Comparison of ENCODE assay signal across 30 cellular contexts in genomic region chr3:52609316-52609815, GRCh38.
DNase-seq lines count a peak whose midpoint lies in the region; ATAC-seq and TF ChIP-seq lines count a peak whose summit lies in the region.
"Had no signal": no experiment of that assay in that cellular context is flagged by ENCODE, and none has a peak within 500 bp of the region (broad histone marks: within the 10 kb centered on the region; RNA-seq: fewer than 3 reads in every experiment).

No MANE protein-coding gene starts in this region.

- intact Hi-C loops in Panc1 (cut with micrococcal nuclease; ENCODE audit: unreplicated experiment), result no loop called here
- intact Hi-C loops in Calu3 (cut with micrococcal nuclease; ENCODE audit: unreplicated experiment), result no loop called here

- in situ Hi-C loops in Panc1 (cut with HindIII; ENCODE audit: low pct_unique_long_range_greater_than_20kb, low sequenced_read_pairs), result no loop called here

- H3K4me1 ChIP-seq in Panc1 (ENCODE audit: control insufficient read depth, insufficient read depth, low read length), result peaks cover 22% of the 10 kb centered on the region
- H3K4me1 ChIP-seq: spleen, testis had no signal

- H3K27me3 ChIP-seq in Panc1 (ENCODE audit: control insufficient read depth, insufficient read depth, low read length), result no peaks in the 10 kb centered on the region
- H3K27me3 ChIP-seq: heart right ventricle, spleen, testis, uterus had no signal

- H3K4me1 Mint-ChIP-seq in T-cell (peaks cover 10 to 20% (median 19%) of the 10 kb centered on the region in 3 donors), Calu3 (ENCODE audit: low read depth, unreplicated experiment) (peaks cover 11% of the 10 kb centered on the region)

- H3K36me3 Mint-ChIP-seq in T-cell, result peaks cover 61% of the 10 kb centered on the region
- no peaks in the 10 kb centered on the region for H3K36me3 Mint-ChIP-seq in Calu3 (ENCODE audit: insufficient read depth, unreplicated experiment)

- BruUV-seq in Panc1 (replicated peaks; lab: Mats Ljungman, UMichigan) (TSS peak; percentile 48), Calu3 (replicated peaks; lab: Mats Ljungman, UMichigan) (no TSS peak)

- H3K4me3 ChIP-seq in Panc1 (ENCODE audit: low read depth in 2 of 2, low read length in 2 of 2), result no peak overlapping the region
- H3K4me3 ChIP-seq: heart right ventricle, spleen, testis, uterus had no signal

- H3K27me3 Mint-ChIP-seq in T-cell (no peaks in the 10 kb centered on the region), Calu3 (ENCODE audit: unreplicated experiment) (no peaks in the 10 kb centered on the region)

- peaks cover 2% of the 10 kb centered on the region; the same call in 1 of the 2 replicates for H3K36me3 ChIP-seq in Panc1 (ENCODE audit: control insufficient read depth, insufficient read depth, low read length)
- H3K36me3 ChIP-seq: uterus had no signal

- no peaks in the 10 kb centered on the region for H3K9me3 ChIP-seq in Panc1 (ENCODE audit: control insufficient read depth, insufficient read depth, low read depth, low read length)
- H3K9me3 ChIP-seq: heart right ventricle, spleen, testis, uterus had no signal

- TF ChIP-seq CTCF in Panc1 (IDR thresholded peaks at IDR 0.05) (no peak), Calu3 (IDR thresholded peaks at IDR 0.05; ENCODE audit: unreplicated experiment) (no peak)

- ATAC-seq in Panc1 (no peak), T-cell (replicated peaks in 1 of 4) (no peak)
- ATAC-seq: activated CD8-positive, alpha-beta T cell treated with anti-CD3 and anti-CD28 coated beads, Interleukin-2, amount 10 ng/mL, durations not matched to agents 7 days and 5 days; heart right ventricle; left colon; natural killer cell had no signal

- POLR2A ChIA-PET in Panc1 (lab: Charles Lee) (no interaction called here), T-cell (lab: Charles Lee) (interaction anchor here in 1 of 2 donors (0.6 kb wide), 1 partner anchor 1008 kb away, joined by 4 read pairs; no protein-coding TSS in a partner anchor)

- no peak overlapping the region for H3K27ac ChIP-seq in Panc1 (ENCODE audit: low read length)
- H3K27ac ChIP-seq: C4-2B, epithelial cell of prostate, heart right ventricle, spleen, testis, uterus had no signal

- DNase-seq in A172 (ENCODE audit: low spot score) (peak; percentile 10), EH (ENCODE audit: low read depth) (peak; percentile 40), Panc1 (ENCODE audit: low read depth, low spot score) (no peak), foreskin melanocyte (peak; percentile 63), T-cell (no peak), Calu3 (no peak), occipital lobe (lab: John Stamatoyannopoulos, UW) (no peak)
- DNase-seq in stimulated activated CD4-positive, alpha-beta T cell treated with anti-CD3 and anti-CD28 coated beads, Interleukin-2, amount 100 ng/mL, for 24 hours, result no peak
- DNase-seq: activated CD4-positive, CD25-positive, alpha-beta regulatory T cell treated with anti-CD3 and anti-CD28 coated beads, Interleukin-2, amount 50 U/mL, for 72 hours; activated CD8-positive, alpha-beta T cell treated with anti-CD3 and anti-CD28 coated beads, Interleukin-2, amount 10 ng/mL, durations not matched to agents 7 days and 5 days; activated effector memory CD4-positive, alpha-beta T cell treated with Interleukin-2 at 50 U/mL for 16 hours; activated T-cell treated with anti-CD3 and anti-CD28 coated beads for 4 hours; GOT3; heart right ventricle; left colon; midbrain; natural killer cell; NCI-H1105 treated with DMSO at 0.1 percent for 48 hours; NCI-H2029; NCI-H226; NCI-H82; Right ventricle myocardium superior; spleen; stimulated activated CD4-positive, alpha-beta T cell treated with anti-CD3 and anti-CD28 coated beads, Interleukin-4, amount 100 ng/mL, for 1 hour; stimulated activated naive CD4-positive, alpha-beta T cell; SW 1271; testis; uterus had no signal

- H3K9me3 Mint-ChIP-seq in T-cell (no peaks in the 10 kb centered on the region), Calu3 (ENCODE audit: low read depth, unreplicated experiment) (no peaks in the 10 kb centered on the region)
- H3K9me3 Mint-ChIP-seq: natural killer cell had no signal

- CTCF ChIA-PET in Panc1 (lab: Charles Lee), result no interaction called here
- CTCF ChIA-PET in T-cell (lab: Charles Lee), result no interaction called here
- CTCF ChIA-PET in Calu3 (lab: Charles Lee), result no interaction called here

- H3K4me3 Mint-ChIP-seq in T-cell, result no peak overlapping the region
- H3K4me3 Mint-ChIP-seq in Calu3 (ENCODE audit: low read depth, unreplicated experiment), result no peak overlapping the region
- H3K4me3 Mint-ChIP-seq: activated CD8-positive, alpha-beta T cell treated with anti-CD3 and anti-CD28 coated beads, Interleukin-2, amount 10 ng/mL, durations not matched to agents 7 days and 5 days; natural killer cell had no signal

- H3K27ac Mint-ChIP-seq in T-cell (no peak overlapping the region), Calu3 (ENCODE audit: unreplicated experiment) (no peak overlapping the region)
- H3K27ac Mint-ChIP-seq: activated CD8-positive, alpha-beta T cell treated with anti-CD3 and anti-CD28 coated beads, Interleukin-2, amount 10 ng/mL, durations not matched to agents 7 days and 5 days; natural killer cell had no signal

Comparison
In these comparisons a context has a peak if more than half of its experiments do, and no peak if none do; other contexts are left out.
1. DNase-seq: peak in A172 (single experiment), EH (single experiment) and foreskin melanocyte (single experiment); none in Panc1 (single experiment), T-cell (0 of 34), stimulated activated CD4-positive, alpha-beta T cell treated with anti-CD3 and anti-CD28 coated beads, Interleukin-2, amount 100 ng/mL, for 24 hours (0 of 2), Calu3 (single experiment) and occipital lobe (single experiment).